ENCODE assay signal across 8 cellular contexts in genomic region chr22:49918911-49919881, GRCh38. TPM values are rescaled to one million over a fixed set of nuclear protein-coding genes. Genes with fewer than 3 reads are reported as not detected.
DNase-seq lines count a peak whose midpoint lies in the region; ATAC-seq and TF ChIP-seq lines count a peak whose summit lies in the region.

No MANE protein-coding gene starts in this region.

- peak overlapping the region; percentile 77 for H3K4me3 Mint-ChIP-seq in CD8-positive, alpha-beta T cell
- H3K4me3 Mint-ChIP-seq in effector memory CD8-positive, alpha-beta T cell: peak overlapping the region; percentile 70 to 73

- H3K27ac ChIP-seq in CD8-positive, alpha-beta T cell (ENCODE audit: low read depth, low read length): peak overlapping the region; percentile 83
- H3K27ac ChIP-seq in Karpas-422 (ENCODE audit: low read length): no peak overlapping the region

- H3K9me2 ChIP-seq in Karpas-422 (replicated peaks; ENCODE audit: insufficient read depth, low read length): no peaks in the 10 kb centered on the region

- H3K4me1 ChIP-seq in CD8-positive, alpha-beta T cell (ENCODE audit: insufficient read depth, low read length): peaks cover 22% of the 10 kb centered on the region
- peaks cover 18% of the 10 kb centered on the region for H3K4me1 ChIP-seq in Karpas-422 (ENCODE audit: low read length)
- H3K4me1 ChIP-seq in neuron (ENCODE audit: insufficient read depth, low read length): peaks cover 14% of the 10 kb centered on the region

- H2AFZ ChIP-seq in Karpas-422 (ENCODE audit: low read length): no peak overlapping the region
- peak overlapping the region; percentile 75 for H2AFZ ChIP-seq in neuron (ENCODE audit: low read depth, low read length)

- POLR2A ChIA-PET in CD8-positive, alpha-beta T cell (lab: Charles Lee): interaction anchor here (1.1 kb wide), 1 partner anchor 51 kb away, joined by 4 read pairs; no protein-coding TSS in a partner anchor

- no peaks in the 10 kb centered on the region for H3K27me3 Mint-ChIP-seq in CD8-positive, alpha-beta T cell (ENCODE audit: low read depth)
- H3K27me3 Mint-ChIP-seq in effector memory CD8-positive, alpha-beta T cell: no peaks in the 10 kb centered on the region

- peaks cover 14% of the 10 kb centered on the region for H3K79me2 ChIP-seq in Karpas-422 (ENCODE audit: low read length)

- no peaks in the 10 kb centered on the region for H3K27me3 ChIP-seq in CD8-positive, alpha-beta T cell (ENCODE audit: insufficient read depth, low read length)
- no peaks in the 10 kb centered on the region for H3K27me3 ChIP-seq in Karpas-422 (ENCODE audit: low read length)
- H3K27me3 ChIP-seq in neuron (ENCODE audit: insufficient read depth, low read length): no peaks in the 10 kb centered on the region

- CTCF ChIA-PET in CD8-positive, alpha-beta T cell (lab: Charles Lee): interaction anchor here (0.9 kb wide), 1 partner anchor 73 kb away, joined by 4 read pairs; no protein-coding TSS in a partner anchor

- TF ChIP-seq CTCF in CD8-positive, alpha-beta T cell (IDR thresholded peaks at IDR 0.05): no peak

- H3K36me3 ChIP-seq in CD8-positive, alpha-beta T cell (ENCODE audit: insufficient read depth, low read length): peaks cover 3% of the 10 kb centered on the region
- no peaks in the 10 kb centered on the region for H3K36me3 ChIP-seq in Karpas-422 (ENCODE audit: insufficient read depth, low read length)
- H3K36me3 ChIP-seq in neuron (ENCODE audit: insufficient read depth, low read length): peaks cover 5% of the 10 kb centered on the region

- peak overlapping the region; percentile 77 for H3K9ac ChIP-seq in Karpas-422 (ENCODE audit: low read length)

- no peaks in the 10 kb centered on the region for H4K20me1 ChIP-seq in Karpas-422 (ENCODE audit: insufficient read depth, low read depth, low read length)

- H3K27ac Mint-ChIP-seq in CD8-positive, alpha-beta T cell: no peak overlapping the region
- H3K27ac Mint-ChIP-seq in effector memory CD8-positive, alpha-beta T cell: peak overlapping the region in 1 of 2 donors; percentile 31

- no peak for DNase-seq in CD8-positive, alpha-beta T cell
- DNase-seq in Karpas-422: no peak
- DNase-seq in effector memory CD8-positive, alpha-beta T cell: no peak
- no peak for DNase-seq in middle frontal gyrus (ENCODE audit: extremely low spot score, low spot score)
- DNase-seq in NCI-H345 (lab: John Stamatoyannopoulos, UW): no peak
- no peak for DNase-seq in NCI-H146 treated with DMSO at 0.1 percent for 48 hours (lab: John Stamatoyannopoulos, UW; ENCODE audit: unreplicated experiment)
- DNase-seq in GOT3 (lab: John Stamatoyannopoulos, UW): no peak

- H3K4me2 ChIP-seq in Karpas-422 (ENCODE audit: low read depth, low read length, poor library complexity, severe bottlenecking): peak overlapping the region; percentile 99

- peak overlapping the region; percentile 99 for H3K4me3 ChIP-seq in CD8-positive, alpha-beta T cell (ENCODE audit: low read depth, low read length)
- H3K4me3 ChIP-seq in Karpas-422 (ENCODE audit: low read length) (peak overlapping the region; percentile 96), neuron (ENCODE audit: low read length) (peak overlapping the region; percentile 72)

- peaks cover 11% of the 10 kb centered on the region for H3K36me3 Mint-ChIP-seq in CD8-positive, alpha-beta T cell
- peaks cover 9% of the 10 kb centered on the region for H3K36me3 Mint-ChIP-seq in effector memory CD8-positive, alpha-beta T cell (ENCODE audit: insufficient read depth)

- H3K9me3 ChIP-seq in CD8-positive, alpha-beta T cell (ENCODE audit: low read length): no peaks in the 10 kb centered on the region
- H3K9me3 ChIP-seq in Karpas-422 (ENCODE audit: low read length): no peaks in the 10 kb centered on the region
- no peaks in the 10 kb centered on the region for H3K9me3 ChIP-seq in neuron (ENCODE audit: low read length)

- intact Hi-C loops in CD8-positive, alpha-beta T cell (cut with DNase I, micrococcal nuclease): loop anchor here (1.0 to 5.0 kb wide), 9 partner anchors 17 to 424 kb away; partner anchors contain the start of genes BRD1 (in 2 of the 2), ZBED4 (in 2 of the 2), PIM3 (in 1 of the 2) and PPP6R2 (in 1 of the 2)

- no peak for ATAC-seq in CD8-positive, alpha-beta T cell
- ATAC-seq in effector memory CD8-positive, alpha-beta T cell (replicated peaks): no peak

- no peaks in the 10 kb centered on the region for H3K9me3 Mint-ChIP-seq in CD8-positive, alpha-beta T cell
- H3K9me3 Mint-ChIP-seq in effector memory CD8-positive, alpha-beta T cell: no peaks in the 10 kb centered on the region

- H3K4me1 Mint-ChIP-seq in CD8-positive, alpha-beta T cell (ENCODE audit: low read depth): peaks cover 29% of the 10 kb centered on the region
- H3K4me1 Mint-ChIP-seq in effector memory CD8-positive, alpha-beta T cell (ENCODE audit: low read depth in 2 of 2): peaks cover 12 to 20% of the 10 kb centered on the region in 2 donors

RNA-seq across cellular contexts. Expression of gene CRELD2, which starts 0.8 kb away (rescaled TPM):
- 10 to 100 TPM; 26.3 to 28.1 TPM for total RNA-seq in CD8-positive, alpha-beta T cell
- total RNA-seq in Karpas-422 (2014; rRNA removed; shearing (Covaris generic); ENCODE audit: low replicate concordance): 12.7 and 34.2 TPM in 2 replicates

RNA-seq across cellular contexts. Expression of gene ALG12, which starts 1.0 kb away (rescaled TPM):
- 10 to 100 TPM; 11.4 to 15.2 TPM for total RNA-seq in CD8-positive, alpha-beta T cell
- total RNA-seq in Karpas-422 (2014; rRNA removed; shearing (Covaris generic); ENCODE audit: low replicate concordance): 4.7 and 4.8 TPM in 2 replicates

RNA-seq across cellular contexts. Expression of gene PIM3, which starts 41.4 kb away (rescaled TPM):
- 100 to 1,000 TPM; 316 to 328 TPM for total RNA-seq in CD8-positive, alpha-beta T cell
- total RNA-seq in Karpas-422 (2014; rRNA removed; shearing (Covaris generic); ENCODE audit: low replicate concordance): 15.4 and 41.1 TPM in 2 replicates
